In the genomic region with DNA sequence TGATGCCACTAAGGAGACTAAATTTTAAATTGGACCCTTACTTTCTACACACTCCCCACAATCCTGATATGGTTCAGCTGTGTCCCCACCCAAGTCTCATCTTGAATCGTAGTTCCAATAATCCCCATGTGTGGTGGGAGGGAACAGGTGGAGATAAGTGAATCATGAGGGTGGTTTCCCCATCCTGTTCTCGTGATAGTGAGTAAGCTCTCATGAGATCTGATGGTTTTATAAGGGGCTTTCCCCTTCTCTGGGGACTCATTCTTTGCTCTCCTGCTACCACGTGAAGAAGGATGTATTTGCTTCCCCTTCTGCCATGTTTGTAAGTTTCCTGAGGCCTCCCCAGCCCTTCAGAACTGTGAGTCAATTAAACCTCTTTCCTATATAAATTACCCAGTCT, we compare ENCODE assay signal across 15 cellular contexts. TPM values are rescaled to one million over a fixed set of nuclear protein-coding genes. Genes with fewer than 3 reads are reported as not detected.
A peak's percentile ranks its signal among the peaks of the same experiment; 100 is the strongest.
DNase-seq lines count a peak whose midpoint lies in the region; ATAC-seq, FAIRE-seq and TF ChIP-seq lines count a peak whose summit lies in the region.
"Had no signal": no experiment of that assay in that cellular context is flagged by ENCODE, and none has a peak within 500 bp of the region (broad histone marks: within the 10 kb centered on the region; RNA-seq: fewer than 3 reads in every experiment).

No MANE protein-coding gene starts in this region.

- no peak for DNase-seq in activated CD4-positive, CD25-positive, alpha-beta regulatory T cell (lab: John Stamatoyannopoulos, UW)
- DNase-seq in HK-2 (ENCODE audit: unreplicated experiment) = peak; percentile 35
- DNase-seq in activated naive CD8-positive, alpha-beta T cell treated with anti-CD3 and anti-CD28 coated beads for 36 hours = no peak
- DNase-seq in neural progenitor cell (ENCODE audit: low spot score) = no peak
- DNase-seq in HepG2 (ENCODE audit: low spot score) = no peak
- DNase-seq in MM.1S = no peak
- DNase-seq in NCI-H2107 (lab: John Stamatoyannopoulos, UW) = no peak
- DNase-seq: 8988T; activated gamma-delta T cell treated with Interleukin-2 at 50 U/mL for 16 hours; central memory CD4-positive, alpha-beta T cell; SW 1271; thyroid gland had no signal

- H3K4me3 ChIP-seq in neural progenitor cell (no peak overlapping the region), HepG2 (replicated peaks in 1 of 3; ENCODE audit: insufficient read depth in 1 of 3, low read depth in 2 of 3, low read length in 3 of 3) (no peak overlapping the region), MM.1S (ENCODE audit: low read length) (no peak overlapping the region)
- H3K4me3 ChIP-seq: smooth muscle cell, thyroid gland had no signal

- POLR2A ChIA-PET in HepG2 (lab: Yijun Ruan, JAX) = no interaction called here

- in situ Hi-C loops in HepG2 (cut with HindIII; ENCODE audit: extremely low pct_ligation_motif_present, low pct_unique_long_range_greater_than_20kb) = no loop called here

- WGBS in HepG2 (ENCODE audit: low lambda C conversion rate) = 0% methylated on average over 3 of the region's 3 CpGs

- peak; percentile 95 to 97 for ATAC-seq in activated CD4-positive, CD25-positive, alpha-beta regulatory T cell treated with anti-CD3 and anti-CD28 coated beads, Interleukin-2, amount 50 U/mL, for 24 hours
- no peak for ATAC-seq in HepG2

- H3K27ac ChIP-seq in neural progenitor cell = no peak overlapping the region
- no peak overlapping the region for H3K27ac ChIP-seq in HepG2 (ENCODE audit: extremely low read length, insufficient read depth, low read length)
- no peak overlapping the region for H3K27ac ChIP-seq in MM.1S (ENCODE audit: low read length)
- H3K27ac ChIP-seq: thyroid gland had no signal

- no peak for TF ChIP-seq CTCF in neural progenitor cell (IDR thresholded peaks at IDR 0.05)
- no peak for TF ChIP-seq CTCF in HepG2 (CRISPR knock-in tag; IDR thresholded peaks at IDR 0.05)
- TF ChIP-seq CTCF in MM.1S (IDR thresholded peaks at IDR 0.05; ENCODE audit: low read length) = no peak

- no peak overlapping the region for H3K4me3 Mint-ChIP-seq in activated naive CD8-positive, alpha-beta T cell treated with anti-CD3 and anti-CD28 coated beads for 36 hours
- H3K4me3 Mint-ChIP-seq in neural progenitor cell = no peak overlapping the region

- H3F3A ChIP-seq in neural progenitor cell (ENCODE audit: low read depth) (no peaks in the 10 kb centered on the region), MM.1S (ENCODE audit: insufficient read depth, low read length) (no peaks in the 10 kb centered on the region)

- H3K36me3 ChIP-seq in neural progenitor cell (no peaks in the 10 kb centered on the region), HepG2 (replicated peaks in 1 of 2; ENCODE audit: control insufficient read depth in 1 of 2, insufficient read depth in 2 of 2, low read length in 2 of 2) (no peaks in the 10 kb centered on the region), MM.1S (replicated peaks; ENCODE audit: insufficient read depth, low read length) (no peaks in the 10 kb centered on the region)
- H3K36me3 ChIP-seq: thyroid gland had no signal

- BruUV-seq in HepG2 (replicated peaks; lab: Mats Ljungman, UMichigan) = no TSS peak

- H3K27me3 ChIP-seq in neural progenitor cell (no peaks in the 10 kb centered on the region), HepG2 (ENCODE audit: control insufficient read depth in 1 of 2, insufficient read depth in 2 of 2, low read length in 2 of 2) (no peaks in the 10 kb centered on the region), MM.1S (replicated peaks; ENCODE audit: insufficient read depth, low read length) (no peaks in the 10 kb centered on the region)
- H3K27me3 ChIP-seq: thyroid gland had no signal

- H3K27me3 Mint-ChIP-seq in activated naive CD8-positive, alpha-beta T cell treated with anti-CD3 and anti-CD28 coated beads for 36 hours = peaks cover 28% of the 10 kb centered on the region
- H3K27me3 Mint-ChIP-seq in neural progenitor cell (ENCODE audit: insufficient read depth, low read depth) = peaks cover 4% of the 10 kb centered on the region

- H3K4me1 ChIP-seq in neural progenitor cell (no peaks in the 10 kb centered on the region), HepG2 (ENCODE audit: insufficient read depth, low read length) (no peaks in the 10 kb centered on the region), MM.1S (ENCODE audit: low read length) (no peaks in the 10 kb centered on the region)
- H3K4me1 ChIP-seq: thyroid gland had no signal

- CTCF ChIA-PET in HepG2 (lab: Yijun Ruan, JAX; ENCODE audit: low intra/inter-chr PET ratio, low total read pairs) = no interaction called here

- TF ChIP-seq EP300 in HepG2 (IDR thresholded peaks at IDR 0.05; ENCODE audit: low read depth in 2 of 2, low read length in 2 of 2) = no peak
- no peak for TF ChIP-seq EP300 in HepG2 (CRISPR knock-in tag; IDR thresholded peaks at IDR 0.05; ENCODE audit: borderline replicate concordance)

- no peak for FAIRE-seq in HepG2 (lab: Jason Lieb, UNC)
- FAIRE-seq: endothelial cell of umbilical vein had no signal

- H3K79me2 ChIP-seq in neural progenitor cell (ENCODE audit: low read depth) (no peaks in the 10 kb centered on the region), HepG2 (ENCODE audit: insufficient read depth, low read length) (no peaks in the 10 kb centered on the region), MM.1S (ENCODE audit: low read length) (no peaks in the 10 kb centered on the region)

- H3K9me3 Mint-ChIP-seq in activated naive CD8-positive, alpha-beta T cell treated with anti-CD3 and anti-CD28 coated beads for 36 hours = peaks cover 3% of the 10 kb centered on the region
- H3K9me3 Mint-ChIP-seq in neural progenitor cell = peaks cover 2% of the 10 kb centered on the region

- H2AFZ ChIP-seq in neural progenitor cell (replicated peaks) (peak overlapping the region; percentile 53), HepG2 (ENCODE audit: low read length) (no peak overlapping the region), MM.1S (ENCODE audit: low read length) (no peak overlapping the region)

- H3K9me2 ChIP-seq in MM.1S (replicated peaks; ENCODE audit: insufficient read depth, low read length) = no peaks in the 10 kb centered on the region

- H3K4me2 ChIP-seq in neural progenitor cell = no peak overlapping the region
- no peak overlapping the region for H3K4me2 ChIP-seq in HepG2 (ENCODE audit: low read depth, low read length)
- H3K4me2 ChIP-seq in MM.1S (ENCODE audit: low read depth, low read length) = no peak overlapping the region
- H3K4me2 ChIP-seq: smooth muscle cell had no signal

- no peak for TF ChIP-seq POLR2A in HepG2 (IDR thresholded peaks at IDR 0.05; ENCODE audit: insufficient read depth in 1 of 2, low read depth in 2 of 2, low read length in 2 of 2)

- H3K9ac ChIP-seq in neural progenitor cell (no peak overlapping the region), HepG2 (ENCODE audit: insufficient read depth, low read depth, low read length) (no peak overlapping the region), MM.1S (ENCODE audit: low read length) (no peak overlapping the region)

- H3K9me3 ChIP-seq in neural progenitor cell (ENCODE audit: low read depth) (no peaks in the 10 kb centered on the region), HepG2 (ENCODE audit: low read length) (no peaks in the 10 kb centered on the region), MM.1S (replicated peaks; ENCODE audit: insufficient read depth, low read length) (no peaks in the 10 kb centered on the region)
- H3K9me3 ChIP-seq: thyroid gland had no signal

- H4K20me1 ChIP-seq in neural progenitor cell (ENCODE audit: low read depth) (no peaks in the 10 kb centered on the region), HepG2 (ENCODE audit: insufficient read depth, low read length) (no peaks in the 10 kb centered on the region), MM.1S (ENCODE audit: insufficient read depth, low read length) (no peaks in the 10 kb centered on the region)

- H3K36me3 Mint-ChIP-seq in activated naive CD8-positive, alpha-beta T cell treated with anti-CD3 and anti-CD28 coated beads for 36 hours = no peaks in the 10 kb centered on the region
- no peaks in the 10 kb centered on the region for H3K36me3 Mint-ChIP-seq in neural progenitor cell

- intact Hi-C loops in HepG2 (cut with micrococcal nuclease; ENCODE audit: unreplicated experiment) = no loop called here

- H3K27ac Mint-ChIP-seq in activated naive CD8-positive, alpha-beta T cell treated with anti-CD3 and anti-CD28 coated beads for 36 hours = peak overlapping the region; percentile 71
- no peak overlapping the region for H3K27ac Mint-ChIP-seq in neural progenitor cell

- H3K4me1 Mint-ChIP-seq in activated naive CD8-positive, alpha-beta T cell treated with anti-CD3 and anti-CD28 coated beads for 36 hours = peaks cover 3% of the 10 kb centered on the region
- no peaks in the 10 kb centered on the region for H3K4me1 Mint-ChIP-seq in neural progenitor cell

- no peak for TF ChIP-seq RAD21 in HepG2 (CRISPR knock-in tag; IDR thresholded peaks at IDR 0.05)

TF ChIP-seq in HepG2, 621 proteins besides CTCF, POLR2A, EP300 and RAD21 (continues in another document):
- no peak for TF ChIP-seq PHF8 (CRISPR knock-in tag; IDR thresholded peaks at IDR 0.05)

RNA-seq across cellular contexts. Expression of gene BET1, which starts 18.4 kb away (rescaled TPM):
- total RNA-seq in activated naive CD8-positive, alpha-beta T cell treated with anti-CD3 and anti-CD28 coated beads for 36 hours = 10 to 100 TPM; 16.9 to 19.7 TPM
- total RNA-seq in neural progenitor cell (ENCODE audit: low replicate concordance) (43.8 and 60.7 TPM in 2 replicates), HepG2 (2016; rRNA removed; fragmentation: Illumina TruSeq; extraction: Trizol) (23.8 and 35.3 TPM in 2 replicates)
- 4.8 and 6.0 TPM in 2 replicates for total RNA-seq in HepG2 (2016; cell fraction: cytosol; rRNA removed; fragmentation: Illumina TruSeq; extraction: Trizol; ENCODE audit: low read depth)
- 24.5 and 36.0 TPM in 2 replicates for total RNA-seq in HepG2 (2016; cell fraction: insoluble cytoplasmic fraction; rRNA removed; fragmentation: Illumina TruSeq; extraction: Trizol)
- total RNA-seq in HepG2 (2016; cell fraction: membrane; rRNA removed; fragmentation: Illumina TruSeq; extraction: Trizol) = 12.3 and 13.2 TPM in 2 replicates
- 16.9 and 17.3 TPM in 2 replicates for total RNA-seq in HepG2 (2016; cell fraction: nucleus; rRNA removed; fragmentation: Illumina TruSeq; extraction: Trizol)
- 22.8 and 33.7 TPM in 2 replicates for polyA plus RNA-seq in HepG2 (2011; rRNA removed)
- polyA plus RNA-seq in HepG2 (2011; cell fraction: cytosol; rRNA removed) = 11.2 and 19.6 TPM in 2 replicates
- 10.8 and 14.8 TPM in 2 replicates for polyA plus RNA-seq in HepG2 (2011; cell fraction: nucleus; rRNA removed)
- polyA plus RNA-seq in HepG2 (2012) = 19.1 and 26.3 TPM in 2 replicates
- 5.8 and 7.4 TPM in 2 replicates for polyA plus RNA-seq in HepG2 (2016; cell fraction: cytosol; fragmentation: Illumina TruSeq; extraction: Trizol; ENCODE audit: low read depth)
- polyA plus RNA-seq in HepG2 (2016; cell fraction: insoluble cytoplasmic fraction; fragmentation: Illumina TruSeq; extraction: Trizol; ENCODE audit: low read depth) = 40.5 and 49.8 TPM in 2 replicates
- polyA plus RNA-seq in HepG2 (2016; cell fraction: membrane; fragmentation: Illumina TruSeq; extraction: Trizol; ENCODE audit: low read depth) = 14.9 and 16.5 TPM in 2 replicates
- polyA plus RNA-seq in HepG2 (2016; cell fraction: nucleus; fragmentation: Illumina TruSeq; extraction: Trizol; ENCODE audit: insufficient read depth, low read depth) = 20.9 and 26.7 TPM in 2 replicates
- polyA minus RNA-seq in HepG2 (2011; rRNA and poly(A)+ RNA removed; ENCODE audit: low replicate concordance) = 7.2 and 11.0 TPM in 2 replicates
- 7.0 and 12.0 TPM in 2 replicates for polyA minus RNA-seq in HepG2 (2011; cell fraction: cytosol; rRNA and poly(A)+ RNA removed)
- 48.7 and 55.0 TPM in 2 replicates for polyA minus RNA-seq in HepG2 (2011; cell fraction: nucleus; rRNA and poly(A)+ RNA removed)
